17 cellular contexts compared by ENCODE assay signal in genomic region chr6:64930664-64931063, GRCh38.
DNase-seq lines count a peak whose midpoint lies in the region; ATAC-seq and TF ChIP-seq lines count a peak whose summit lies in the region.
"Had no signal": no experiment of that assay in that cellular context is flagged by ENCODE, and none has a peak within 500 bp of the region (broad histone marks: within the 10 kb centered on the region; RNA-seq: fewer than 3 reads in every experiment).

No MANE protein-coding gene starts in this region.

- H4K8ac ChIP-seq in mesenchymal stem cell (ENCODE audit: low read length) = no peak overlapping the region

- H2BK5ac ChIP-seq in mesenchymal stem cell (ENCODE audit: low read depth, low read length, poor library complexity, severe bottlenecking) = no peak overlapping the region

- no peak overlapping the region for H4K91ac ChIP-seq in mesenchymal stem cell (ENCODE audit: low read length)

- H3K14ac ChIP-seq in mesenchymal stem cell (ENCODE audit: low read length in 2 of 2) = no peak overlapping the region

- no peak overlapping the region for H3K4ac ChIP-seq in mesenchymal stem cell (ENCODE audit: low read depth in 1 of 2, low read length in 2 of 2)

- H3F3A ChIP-seq in PC-9 (ENCODE audit: insufficient read depth, low read depth) = no peaks in the 10 kb centered on the region

- no peak overlapping the region for H3K9ac ChIP-seq in mesenchymal stem cell (ENCODE audit: low read length)
- H3K9ac ChIP-seq: BLaER1 had no signal

- BruUV-seq in PC-9 (replicated peaks; lab: Mats Ljungman, UMichigan) = no TSS peak

- H3K79me2 ChIP-seq in PC-9 (ENCODE audit: low read depth) = no peaks in the 10 kb centered on the region

- peaks cover 3% of the 10 kb centered on the region for H3K9me3 ChIP-seq in mesenchymal stem cell (ENCODE audit: control insufficient read depth, low read length)
- no peaks in the 10 kb centered on the region for H3K9me3 ChIP-seq in PC-9 (ENCODE audit: insufficient read depth, low read depth)
- H3K9me3 ChIP-seq: BLaER1 had no signal

- H3K27me3 ChIP-seq in mesenchymal stem cell (ENCODE audit: control insufficient read depth in 1 of 2, insufficient read depth in 1 of 2, low read length in 2 of 2) (no peaks in the 10 kb centered on the region), PC-9 (ENCODE audit: insufficient read depth, low read depth) (no peaks in the 10 kb centered on the region), foreskin keratinocyte (no peaks in the 10 kb centered on the region)
- H3K27me3 ChIP-seq: BLaER1 had no signal

- no peak overlapping the region for H2BK15ac ChIP-seq in mesenchymal stem cell (ENCODE audit: low read depth, poor library complexity, severe bottlenecking)

- no peak for ATAC-seq in foreskin keratinocyte
- ATAC-seq: K562 had no signal

- H2BK12ac ChIP-seq in mesenchymal stem cell (ENCODE audit: low read length in 2 of 2) = peak overlapping the region in 1 of 2 experiments; percentile 92

- 67% methylated on average over 1 of the region's 2 CpGs for WGBS in mesenchymal stem cell

- POLR2A ChIA-PET in PC-9 (lab: Charles Lee; ENCODE audit: unreplicated experiment) = no interaction called here

- peak overlapping the region; percentile 63 for H2AFZ ChIP-seq in mesenchymal stem cell (ENCODE audit: low read depth, low read length)
- H2AFZ ChIP-seq in PC-9 = no peak overlapping the region

- DNase-seq in Ammon's horn (ENCODE audit: low spot score) (peak; percentile 1), NCI-H1694 (lab: John Stamatoyannopoulos, UW) (peak; percentile 76), NCI-H526 (lab: John Stamatoyannopoulos, UW) (peak; percentile 1 to 55), mesenchymal stem cell (no peak), hippocampal formation (lab: John Stamatoyannopoulos, UW) (no peak), PC-9 (no peak), foreskin keratinocyte (no peak)
- DNase-seq: Calu3; CD4-positive, alpha-beta memory T cell; HFFc6; NCI-H1105 treated with DMSO at 0.1 percent for 48 hours; NCI-H187; OCI-M1; RPMI8226; SHP77 treated with DMSO at 0.1 percent for 48 hours had no signal

- H2AK5ac ChIP-seq in mesenchymal stem cell (ENCODE audit: low read length, severe bottlenecking) = no peak overlapping the region

- H3K4me2 ChIP-seq in mesenchymal stem cell (ENCODE audit: low read length, poor library complexity, severe bottlenecking) = no peak overlapping the region
- H3K4me2 ChIP-seq in PC-9 = no peak overlapping the region
- H3K4me2 ChIP-seq: BLaER1 had no signal

- no peak for TF ChIP-seq CTCF in PC-9 (conservative IDR thresholded peaks at IDR 0.05)
- no peak for TF ChIP-seq CTCF in foreskin keratinocyte (conservative IDR thresholded peaks at IDR 0.05)

- H3K4me3 ChIP-seq in mesenchymal stem cell (ENCODE audit: insufficient read depth in 1 of 2, low read depth in 1 of 2, low read length in 2 of 2) (no peak overlapping the region), PC-9 (no peak overlapping the region)
- H3K4me3 ChIP-seq: BLaER1, K562 had no signal

- H2BK120ac ChIP-seq in mesenchymal stem cell (ENCODE audit: low read depth, low read length) = no peak overlapping the region

- peak overlapping the region in 1 of 2 experiments; percentile 12 for H3K18ac ChIP-seq in mesenchymal stem cell (ENCODE audit: low read depth in 1 of 2, low read length in 2 of 2)

- H3K27ac ChIP-seq in mesenchymal stem cell (ENCODE audit: low read length, poor library complexity, severe bottlenecking) (no peak overlapping the region), PC-9 (no peak overlapping the region), foreskin keratinocyte (no peak overlapping the region)
- H3K27ac ChIP-seq: BLaER1 had no signal

- H3K36me3 ChIP-seq in mesenchymal stem cell (ENCODE audit: control insufficient read depth in 1 of 2, insufficient read depth in 2 of 2, low read depth in 1 of 2, low read length in 2 of 2) (no peaks in the 10 kb centered on the region), PC-9 (ENCODE audit: low read depth) (no peaks in the 10 kb centered on the region)
- H3K36me3 ChIP-seq: BLaER1 had no signal

- H4K20me1 ChIP-seq in PC-9 (ENCODE audit: insufficient read depth) = no peaks in the 10 kb centered on the region
- H4K20me1 ChIP-seq: BLaER1 had no signal

- no peak overlapping the region for H3K23ac ChIP-seq in mesenchymal stem cell (ENCODE audit: low read length in 2 of 2)

- H3K4me1 ChIP-seq in mesenchymal stem cell (ENCODE audit: control insufficient read depth, insufficient read depth, low read depth, low read length) (peaks cover 1% of the 10 kb centered on the region), PC-9 (replicated peaks; ENCODE audit: insufficient read depth) (no peaks in the 10 kb centered on the region), foreskin keratinocyte (peaks cover 5% of the 10 kb centered on the region)
- H3K4me1 ChIP-seq: BLaER1 had no signal

- intact Hi-C loops in PC-9 (cut with micrococcal nuclease; ENCODE audit: unreplicated experiment) = no loop called here

- H3K79me1 ChIP-seq in mesenchymal stem cell (replicated peaks; ENCODE audit: low read length, poor library complexity, severe bottlenecking) = no peaks in the 10 kb centered on the region

- H3K9me2 ChIP-seq in PC-9 (ENCODE audit: insufficient read depth) = no peaks in the 10 kb centered on the region

- CTCF ChIA-PET in PC-9 (lab: Charles Lee) = no interaction called here

Comparison
In these comparisons a context has a peak if more than half of its experiments do, and no peak if none do; other contexts are left out.
1. DNase-seq: peak in Ammon's horn (single experiment), NCI-H1694 (single experiment) and NCI-H526 (2 of 2); none in mesenchymal stem cell (single experiment), hippocampal formation (0 of 2), PC-9 (0 of 2) and foreskin keratinocyte (0 of 2).